ENCODE assay signal across 1 cellular context in genomic region chr1:211515090-211516023, GRCh38.
A peak's percentile ranks its signal among the peaks of the same experiment; 100 is the strongest.
TF ChIP-seq lines count a peak whose summit lies in the region.

No MANE protein-coding gene starts in this region.

TF ChIP-seq in HepG2, 621 proteins besides CTCF, POLR2A, EP300 and RAD21 (continued from another document and continues in another):
- TF ChIP-seq ZNF691 (CRISPR knock-in tag; IDR thresholded peaks at IDR 0.05; ENCODE audit: borderline replicate concordance, low read depth) (0 out of 2 replicates have a peak, but pooled peaks have one; percentile 11), CBX1 (IDR thresholded peaks at IDR 0.05; ENCODE audit: low read depth) (no peak), ZNF331 (CRISPR knock-in tag; IDR thresholded peaks at IDR 0.05) (peak; percentile 70; the same call in 1 of the 2 replicates), FOXC1 (CRISPR knock-in tag; IDR thresholded peaks at IDR 0.05; ENCODE audit: borderline replicate concordance) (0 out of 2 replicates have a peak, but pooled peaks have one; percentile 27), ZNF292 (CRISPR knock-in tag; IDR thresholded peaks at IDR 0.05; ENCODE audit: borderline replicate concordance, low read depth) (peak; percentile 53; the same call in 1 of the 2 replicates), ZNF574 (CRISPR knock-in tag; IDR thresholded peaks at IDR 0.05) (peak; percentile 78), MED13 (CRISPR knock-in tag; IDR thresholded peaks at IDR 0.05) (no peak), BRF2 (CRISPR knock-in tag; IDR thresholded peaks at IDR 0.05) (0 out of 2 replicates have a peak, but pooled peaks have one; percentile 43), FIP1L1 (IDR thresholded peaks at IDR 0.05; ENCODE audit: borderline replicate concordance, insufficient read depth, low read depth, low read length) (no peak), ZNF557 (CRISPR knock-in tag; IDR thresholded peaks at IDR 0.05) (0 out of 2 replicates have a peak, but pooled peaks have one; percentile 57), ZSCAN31 (CRISPR knock-in tag; IDR thresholded peaks at IDR 0.05; ENCODE audit: low read depth) (peak; percentile 67; the same call in 1 of the 2 replicates), PBX3 (CRISPR knock-in tag; IDR thresholded peaks at IDR 0.05; ENCODE audit: borderline replicate concordance) (no peak), ZNF609 (CRISPR knock-in tag; IDR thresholded peaks at IDR 0.05; ENCODE audit: borderline replicate concordance) (peak; percentile 23; the same call in 1 of the 2 replicates), ZNF20 (CRISPR knock-in tag; IDR thresholded peaks at IDR 0.05) (no peak), HOXD1 (CRISPR knock-in tag; IDR thresholded peaks at IDR 0.05) (0 out of 2 replicates have a peak, but pooled peaks have one; percentile 12), CENPX (CRISPR knock-in tag; IDR thresholded peaks at IDR 0.05) (no peak), HNRNPLL (IDR thresholded peaks at IDR 0.05; ENCODE audit: low read depth, low read length, poor library complexity, severe bottlenecking) (no peak), SALL2 (CRISPR knock-in tag; IDR thresholded peaks at IDR 0.05) (peak; percentile 79), TOPORS (CRISPR knock-in tag; IDR thresholded peaks at IDR 0.05) (peak; percentile 79; the same call in 1 of the 2 replicates), E2F5 (CRISPR knock-in tag; conservative IDR thresholded peaks at IDR 0.05) (peak; percentile 80; the same call in 1 of the 2 replicates), ZFY (CRISPR knock-in tag; IDR thresholded peaks at IDR 0.05) (peak; percentile 77), USF2 (IDR thresholded peaks at IDR 0.05; ENCODE audit: low read depth, low read length) (no peak), USF2 (CRISPR knock-in tag; IDR thresholded peaks at IDR 0.05; ENCODE audit: borderline replicate concordance) (no peak), KDM1A (CRISPR knock-in tag; IDR thresholded peaks at IDR 0.05) (peak; percentile 60; the same call in 1 of the 2 replicates), STAT5B (CRISPR knock-in tag; IDR thresholded peaks at IDR 0.05) (no peak), HNF4G (IDR thresholded peaks at IDR 0.05; ENCODE audit: borderline replicate concordance, low read depth, low read length) (no peak), HNF4G (CRISPR knock-in tag; IDR thresholded peaks at IDR 0.05; ENCODE audit: borderline replicate concordance, low read depth) (no peak), ZBTB49 (CRISPR knock-in tag; IDR thresholded peaks at IDR 0.05; ENCODE audit: borderline replicate concordance) (no peak), MEIS1 (CRISPR knock-in tag; IDR thresholded peaks at IDR 0.05; ENCODE audit: borderline replicate concordance) (no peak), SMARCE1 (IDR thresholded peaks at IDR 0.05; ENCODE audit: borderline replicate concordance) (no peak), ATF7-NPFF (CRISPR knock-in tag; IDR thresholded peaks at IDR 0.05; ENCODE audit: low read depth) (peak; percentile 60), KAT8 (CRISPR knock-in tag; IDR thresholded peaks at IDR 0.05) (0 out of 2 replicates have a peak, but pooled peaks have one; percentile 21), NR2F1 (CRISPR knock-in tag; IDR thresholded peaks at IDR 0.05) (peak in 1 of 2 experiments; percentile 35; a peak in 1 of 4 replicates), ZMYM2 (CRISPR knock-in tag; IDR thresholded peaks at IDR 0.05) (peak; percentile 89), ZNF552 (CRISPR knock-in tag; IDR thresholded peaks at IDR 0.05; ENCODE audit: borderline replicate concordance) (no peak), HMGXB4 (CRISPR knock-in tag; IDR thresholded peaks at IDR 0.05; ENCODE audit: borderline replicate concordance in 1 of 2, low read depth in 1 of 2) (peak; percentile 60 to 89; a peak in 3 of 4 replicates), PBX2 (CRISPR knock-in tag; IDR thresholded peaks at IDR 0.05) (no peak), LCORL (IDR thresholded peaks at IDR 0.05) (no peak), LCORL (CRISPR knock-in tag; IDR thresholded peaks at IDR 0.05) (peak; percentile 74), ZNF629 (CRISPR knock-in tag; conservative IDR thresholded peaks at IDR 0.05) (peak; percentile 13; the same call in 1 of the 2 replicates), ZNF253 (CRISPR knock-in tag; IDR thresholded peaks at IDR 0.05; ENCODE audit: borderline replicate concordance) (no peak)
